8 cellular contexts compared by ENCODE assay signal in genomic region chr2:101699191-101699938, GRCh38. TPM values are rescaled to one million over a fixed set of nuclear protein-coding genes. Genes with fewer than 3 reads are reported as not detected.
A peak's percentile ranks its signal among the peaks of the same experiment; 100 is the strongest.
DNase-seq lines count a peak whose midpoint lies in the region; ATAC-seq, FAIRE-seq and TF ChIP-seq lines count a peak whose summit lies in the region.

No MANE protein-coding gene starts in this region.

- H3K36me3 ChIP-seq in GM06990 (ENCODE audit: control insufficient read depth, insufficient read depth, low read length), result no peaks in the 10 kb centered on the region
- H3K36me3 ChIP-seq in OCI-LY3 (replicated peaks; ENCODE audit: low read depth, low read length), result peaks cover 30% of the 10 kb centered on the region
- H3K36me3 ChIP-seq in endothelial cell of umbilical vein (ENCODE audit: control insufficient read depth in 2 of 2, extremely low read depth in 1 of 2, insufficient read depth in 2 of 2, low read length in 2 of 2), result peaks cover 2 to 4% of the 10 kb centered on the region in 2 experiments
- no peaks in the 10 kb centered on the region for H3K36me3 ChIP-seq in parathyroid adenoma (ENCODE audit: control insufficient read depth, insufficient read depth, low read length)

- dilution Hi-C loops in endothelial cell of umbilical vein (cut with MboI; ENCODE audit: extremely low pct_ligation_motif_present, low sequenced_read_pairs), result no loop called here

- H3K9me3 ChIP-seq in OCI-LY3 (ENCODE audit: insufficient read depth, low read length) (no peaks in the 10 kb centered on the region), endothelial cell of umbilical vein (replicated peaks; ENCODE audit: control insufficient read depth, insufficient read depth, low read length) (no peaks in the 10 kb centered on the region), parathyroid adenoma (ENCODE audit: control insufficient read depth, low read length) (no peaks in the 10 kb centered on the region)

- H3K79me2 ChIP-seq in OCI-LY3 (ENCODE audit: low read length) (peaks cover 67% of the 10 kb centered on the region), endothelial cell of umbilical vein (ENCODE audit: control insufficient read depth, insufficient read depth, low read length) (peaks cover 66% of the 10 kb centered on the region), parathyroid adenoma (peaks cover 22% of the 10 kb centered on the region)

- POLR2A ChIA-PET in endothelial cell of umbilical vein (lab: Charles Lee), result interaction anchor here (0.6 to 1.4 kb wide), 7 partner anchors 9 to 131 kb away, joined by 3 to 7 read pairs (median 4); no protein-coding TSS in a partner anchor

- H2AFZ ChIP-seq in OCI-LY3 (ENCODE audit: low read depth, low read length) (no peak overlapping the region), endothelial cell of umbilical vein (ENCODE audit: low read depth, low read length) (no peak overlapping the region), parathyroid adenoma (no peak overlapping the region)

- intact Hi-C loops in endothelial cell of umbilical vein (cut with micrococcal nuclease), result loop anchor here (2.0 to 10.0 kb wide), 7 partner anchors 58 to 608 kb away; no protein-coding TSS in a partner anchor

- peak overlapping the region; percentile 59 for H3K27ac ChIP-seq in OCI-LY3 (ENCODE audit: low read length)
- peak overlapping the region; percentile 85 for H3K27ac ChIP-seq in endothelial cell of umbilical vein (ENCODE audit: insufficient read depth, low read depth, low read length)
- no peak overlapping the region for H3K27ac ChIP-seq in parathyroid adenoma

- FAIRE-seq in endothelial cell of umbilical vein (lab: Jason Lieb, UNC), result peak; percentile 66

- peak overlapping the region; percentile 99 for H3K4me2 ChIP-seq in OCI-LY3 (ENCODE audit: low read length)
- peak overlapping the region; percentile 96 for H3K4me2 ChIP-seq in endothelial cell of umbilical vein (ENCODE audit: insufficient read depth, low read length)
- H3K4me2 ChIP-seq in parathyroid adenoma (ENCODE audit: low read length), result peak overlapping the region; percentile 88

- H4K20me1 ChIP-seq in OCI-LY3 (ENCODE audit: insufficient read depth, low read length) (peaks cover 50% of the 10 kb centered on the region), endothelial cell of umbilical vein (replicated peaks; ENCODE audit: control insufficient read depth, extremely low read depth, insufficient read depth, low read length) (peaks cover 8% of the 10 kb centered on the region)

- H3K27me3 ChIP-seq in GM06990 (replicated peaks; ENCODE audit: control insufficient read depth, insufficient read depth, low read length) (no peaks in the 10 kb centered on the region), OCI-LY3 (ENCODE audit: low read depth, low read length) (no peaks in the 10 kb centered on the region), endothelial cell of umbilical vein (ENCODE audit: control insufficient read depth in 2 of 2, insufficient read depth in 2 of 2, low read length in 2 of 2) (no peaks in the 10 kb centered on the region), parathyroid adenoma (ENCODE audit: control insufficient read depth, insufficient read depth, low read length) (no peaks in the 10 kb centered on the region)

- DNase-seq in GM06990 (ENCODE audit: extremely low read depth, insufficient read length) (no peak), endothelial cell of umbilical vein (ENCODE audit: low read depth, low spot score) (peak; percentile 53), HK-2 (ENCODE audit: unreplicated experiment) (no peak)

- no peak for TF ChIP-seq POLR2A in endothelial cell of umbilical vein (IDR thresholded peaks at IDR 0.05; ENCODE audit: low read depth, low read length)

- ATAC-seq in GM21423 (IDR thresholded peaks at IDR 0.05; ENCODE audit: unreplicated experiment), result no peak
- no peak for ATAC-seq in GM21786 (IDR thresholded peaks at IDR 0.05; ENCODE audit: unreplicated experiment)
- ATAC-seq in HG03139 (IDR thresholded peaks at IDR 0.05; ENCODE audit: unreplicated experiment), result no peak

- no TSS peak for BruUV-seq in endothelial cell of umbilical vein (replicated peaks; lab: Mats Ljungman, UMichigan)

- H3K9ac ChIP-seq in OCI-LY3 (ENCODE audit: low read length) (peak overlapping the region; percentile 97), endothelial cell of umbilical vein (replicated peaks; ENCODE audit: extremely low read depth, insufficient read depth, low read length) (peak overlapping the region; percentile 88), parathyroid adenoma (no peak overlapping the region)

- H3K4me3 ChIP-seq in GM06990 (replicated peaks; ENCODE audit: low read depth, low read length), result peak overlapping the region; percentile 60
- peak overlapping the region; percentile 95 for H3K4me3 ChIP-seq in OCI-LY3 (ENCODE audit: low read length)
- H3K4me3 ChIP-seq in endothelial cell of umbilical vein (replicated peaks in 1 of 3; ENCODE audit: insufficient read depth in 1 of 3, low read depth in 1 of 3, low read length in 3 of 3), result peak overlapping the region; percentile 55 to 98 (median 96)
- H3K4me3 ChIP-seq in parathyroid adenoma (ENCODE audit: low read depth, low read length), result peak overlapping the region; percentile 74

- H3K4me1 ChIP-seq in OCI-LY3 (ENCODE audit: low read length), result peaks cover 41% of the 10 kb centered on the region
- peaks cover 29% of the 10 kb centered on the region for H3K4me1 ChIP-seq in endothelial cell of umbilical vein (ENCODE audit: control insufficient read depth, extremely low read depth, insufficient read depth, low read length)
- peaks cover 14% of the 10 kb centered on the region for H3K4me1 ChIP-seq in parathyroid adenoma

- CTCF ChIA-PET in endothelial cell of umbilical vein (lab: Charles Lee), result interaction anchor here (0.6 to 3.6 kb wide), 20 partner anchors 25 to 357 kb away, joined by 3 to 64 read pairs (median 4); no protein-coding TSS in a partner anchor

- H3K9me1 ChIP-seq in endothelial cell of umbilical vein (replicated peaks; ENCODE audit: control insufficient read depth, extremely low read depth, insufficient read depth, low read length), result no peaks in the 10 kb centered on the region

- no peak for TF ChIP-seq CTCF in GM06990 (IDR thresholded peaks at IDR 0.05; ENCODE audit: insufficient read depth, low read length, poor library complexity, severe bottlenecking)
- no peak for TF ChIP-seq CTCF in OCI-LY3 (IDR thresholded peaks at IDR 0.05; ENCODE audit: low read depth, low read length)
- no peak for TF ChIP-seq CTCF in endothelial cell of umbilical vein (IDR thresholded peaks at IDR 0.05; ENCODE audit: extremely low read depth in 1 of 2, insufficient read depth in 1 of 2, low read depth in 1 of 2, low read length in 2 of 2)
- no peak for TF ChIP-seq CTCF in parathyroid adenoma (IDR thresholded peaks at IDR 0.05)

TF ChIP-seq in endothelial cell of umbilical vein, 7 proteins besides CTCF, POLR2A, EP300 and RAD21:
- no peak for TF ChIP-seq MYC (IDR thresholded peaks at IDR 0.05; ENCODE audit: low read depth, low read length)
- TF ChIP-seq FOS (IDR thresholded peaks at IDR 0.05; ENCODE audit: borderline replicate concordance, insufficient read depth, low read length), result no peak
- no peak for TF ChIP-seq JUN (IDR thresholded peaks at IDR 0.05; ENCODE audit: borderline replicate concordance, insufficient read depth, insufficient read length, low read depth)
- TF ChIP-seq POLR2AphosphoS5 (IDR thresholded peaks at IDR 0.05; ENCODE audit: insufficient read depth, low read depth, low read length), result peak; percentile 5
TF ChIP-seq in endothelial cell of umbilical vein: peak in this region for 1.

RNA-seq across cellular contexts. Expression of gene MAP4K4, which starts 1.9 kb away (rescaled TPM):
- total RNA-seq in endothelial cell of umbilical vein, result 251 and 269 TPM in 2 replicates
- 60.2 and 79.4 TPM in 2 replicates for polyA plus RNA-seq in endothelial cell of umbilical vein
- 96.1 and 99.2 TPM in 2 replicates for polyA plus RNA-seq in endothelial cell of umbilical vein (2011; cell fraction: cytosol; rRNA removed)
- 286 and 331 TPM in 2 replicates for polyA plus RNA-seq in endothelial cell of umbilical vein (2011; cell fraction: nucleus; rRNA removed)
- 220 and 289 TPM in 2 replicates for polyA plus RNA-seq in endothelial cell of umbilical vein (2012)
- polyA minus RNA-seq in endothelial cell of umbilical vein, result 299 and 319 TPM in 2 replicates
- polyA minus RNA-seq in endothelial cell of umbilical vein (2011; cell fraction: cytosol; rRNA and poly(A)+ RNA removed), result 24.2 TPM
- polyA minus RNA-seq in endothelial cell of umbilical vein (2011; cell fraction: nucleus; rRNA and poly(A)+ RNA removed), result 593 and 821 TPM in 2 replicates
